8 cellular contexts compared by ENCODE assay signal in genomic region chr2:177164584-177165052, GRCh38. TPM values are rescaled to one million over a fixed set of nuclear protein-coding genes. Genes with fewer than 3 reads are reported as not detected.
DNase-seq lines count a peak whose midpoint lies in the region; ATAC-seq and TF ChIP-seq lines count a peak whose summit lies in the region.

No MANE protein-coding gene starts in this region.

- ATAC-seq in GM19025 (IDR thresholded peaks at IDR 0.05; ENCODE audit: low read depth, unreplicated experiment) (peak; percentile 41), HG03378 (IDR thresholded peaks at IDR 0.05; ENCODE audit: unreplicated experiment) (peak; percentile 52), lower lobe of right lung (peak; percentile 93 to 94)

- peaks cover 26% of the 10 kb centered on the region for H3K4me1 ChIP-seq in lower lobe of right lung

- intact Hi-C loops in dorsolateral prefrontal cortex (cut with DNase I), result loop anchor here (1.0 to 10.0 kb wide), 12 partner anchors 48 to 590 kb away; partner anchors contain the start of genes HNRNPA3 (in 2 of the 2) and NFE2L2 (in 1 of the 2)
- intact Hi-C loops in lower lobe of right lung (cut with DNase I), result loop anchor here (5.0 to 10.0 kb wide), 2 partner anchors 100 to 168 kb away; partner anchors contain the start of gene NFE2L2

- H3K9me3 ChIP-seq in lower lobe of right lung, result no peaks in the 10 kb centered on the region

- TF ChIP-seq CTCF in AG09319 (IDR thresholded peaks at IDR 0.05; ENCODE audit: low read depth, low read length), result no peak; the same call in none of the 2 replicates
- peak; percentile 91 to 100 (median 99) for TF ChIP-seq CTCF in dorsolateral prefrontal cortex (IDR thresholded peaks at IDR 0.05 in 54 of 56, conservative IDR thresholded peaks at IDR 0.05 in 2 of 56; ENCODE audit: low read depth in 1 of 56, partially characterized antibody in 56 of 56)
- peak; percentile 99 for TF ChIP-seq CTCF in lower lobe of right lung (IDR thresholded peaks at IDR 0.05)

- no peaks in the 10 kb centered on the region for H3K36me3 ChIP-seq in lower lobe of right lung

- peak; percentile 52 for DNase-seq in AG09319 (ENCODE audit: extremely low read depth, low read depth)
- DNase-seq in NCI-H526 (lab: John Stamatoyannopoulos, UW), result peak; percentile 91 to 93
- DNase-seq in activated CD4-positive, alpha-beta T cell treated with anti-CD3 and anti-CD28 coated beads, Interleukin-2, amount 50 U/mL, for 1 hour, result peak; percentile 80
- DNase-seq in dorsolateral prefrontal cortex, result peak; percentile 77 to 92 (median 86)
- peak; percentile 81 for DNase-seq in lower lobe of right lung
- peak; percentile 63 to 78 for DNase-seq in stimulated activated CD4-positive, alpha-beta T cell treated with anti-CD3 and anti-CD28 coated beads, Interleukin-4, amount 100 ng/mL, for 48 hours (ENCODE audit: low read depth in 2 of 2)

- H3K27ac ChIP-seq in dorsolateral prefrontal cortex (peak overlapping the region; percentile 70 to 100 (median 97)), lower lobe of right lung (peak overlapping the region; percentile 89)

- peak overlapping the region; percentile 21 to 75 (median 56) for H3K4me3 ChIP-seq in dorsolateral prefrontal cortex
- H3K4me3 ChIP-seq in lower lobe of right lung, result peak overlapping the region; percentile 55

- H3K27me3 ChIP-seq in dorsolateral prefrontal cortex, result no peaks in the 10 kb centered on the region
- H3K27me3 ChIP-seq in lower lobe of right lung (ENCODE audit: low read depth), result no peaks in the 10 kb centered on the region

RNA-seq across cellular contexts. Expression of gene HNRNPA3, which starts 48.0 kb away (rescaled TPM):
- total RNA-seq in dorsolateral prefrontal cortex, result 100 to 1,000 TPM; 105 to 187 (median 137) TPM
- 132 TPM for total RNA-seq in lower lobe of right lung

Comparison
In these comparisons a context has a peak if more than half of its experiments do, and no peak if none do; other contexts are left out.
1. Peak in every context shown above with its lines: DNase-seq, ATAC-seq, H3K4me3 ChIP-seq and H3K27ac ChIP-seq.
2. ATAC-seq: peak in every context shown above with its lines; median percentile 94 in lower lobe of right lung; 52 in HG03378; 41 in GM19025.